Comparison of ENCODE assay signal across 4 cellular contexts in the genomic region with DNA sequence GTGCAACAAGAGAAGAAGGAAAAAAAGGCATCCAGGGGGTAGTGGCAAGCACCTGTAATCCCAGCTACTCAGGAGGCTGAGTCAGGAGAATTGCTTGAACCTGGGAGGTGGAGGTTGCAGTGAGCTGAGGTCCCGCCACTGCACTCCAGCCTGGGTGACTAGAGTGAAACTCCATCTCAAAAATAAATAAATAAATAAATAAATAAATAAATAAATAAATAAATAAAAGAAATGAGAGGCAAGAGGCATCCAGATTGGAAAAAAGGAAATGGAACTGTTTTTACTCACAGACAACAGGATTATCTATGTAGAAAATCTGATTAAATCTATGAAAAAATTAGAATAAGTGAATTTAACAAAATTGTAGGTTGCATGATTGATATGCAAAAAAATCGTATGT. TPM values are rescaled to one million over a fixed set of nuclear protein-coding genes. Genes with fewer than 3 reads are reported as not detected.
"Had no signal": no experiment of that assay in that cellular context is flagged by ENCODE, and none has a peak within 500 bp of the region (broad histone marks: within the 10 kb centered on the region; RNA-seq: fewer than 3 reads in every experiment).

No MANE protein-coding gene starts in this region.

RNA-seq across cellular contexts. Expression of gene LDLRAD1, which starts 23.5 kb away (rescaled TPM):
- total RNA-seq: HT-29, HT1080, IMR-90 had no signal
- polyA plus RNA-seq: IgD-negative memory B cell, IMR-90 had no signal
